In genomic region chr5:111480346-111480745, GRCh38 we compare ENCODE assay signal across 18 cellular contexts. TPM values are rescaled to one million over a fixed set of nuclear protein-coding genes. Genes with fewer than 3 reads are reported as not detected.
A peak's percentile ranks its signal among the peaks of the same experiment; 100 is the strongest.
DNase-seq lines count a peak whose midpoint lies in the region; ATAC-seq and TF ChIP-seq lines count a peak whose summit lies in the region.
"Had no signal": no experiment of that assay in that cellular context is flagged by ENCODE, and none has a peak within 500 bp of the region (broad histone marks: within the 10 kb centered on the region; RNA-seq: fewer than 3 reads in every experiment).

No MANE protein-coding gene starts in this region.

- intact Hi-C loops in CD8-positive, alpha-beta T cell (cut with DNase I, micrococcal nuclease), result no loop called here
- intact Hi-C loops in mammary epithelial cell (cut with micrococcal nuclease), result no loop called here

- peaks cover 86% of the 10 kb centered on the region for H3K36me3 Mint-ChIP-seq in CD8-positive, alpha-beta T cell
- H3K36me3 Mint-ChIP-seq in activated T-helper 17 cell treated with anti-CD3 and anti-CD28 coated beads, Interleukin-2, amount 50 U/mL, for 72 hours (ENCODE audit: low read depth), result peaks cover 74% of the 10 kb centered on the region

- peaks cover 2% of the 10 kb centered on the region for H3K4me1 Mint-ChIP-seq in CD8-positive, alpha-beta T cell (ENCODE audit: low read depth)
- no peaks in the 10 kb centered on the region for H3K4me1 Mint-ChIP-seq in activated T-helper 17 cell treated with anti-CD3 and anti-CD28 coated beads, Interleukin-2, amount 50 U/mL, for 72 hours
- H3K4me1 Mint-ChIP-seq: IgD-negative memory B cell had no signal

- in situ Hi-C loops in mammary epithelial cell (cut with MboI; ENCODE audit: low sequenced_read_pairs in 2 of 2), result loop anchor here in 1 of 2 donors (25.0 kb wide), 1 partner anchor 718 kb away; no protein-coding TSS in a partner anchor

- no peaks in the 10 kb centered on the region for H3K79me2 ChIP-seq in mammary epithelial cell (ENCODE audit: insufficient read depth, low read length)

- no peak for DNase-seq in CD8-positive, alpha-beta T cell
- peak; percentile 20 for DNase-seq in NCI-H69 (lab: John Stamatoyannopoulos, UW)
- peak; percentile 27 to 73 for DNase-seq in foreskin keratinocyte
- DNase-seq in NCI-H1436 (lab: John Stamatoyannopoulos, UW), result no peak
- DNase-seq in mammary epithelial cell, result no peak
- DNase-seq: ACHN; BE2C; CD4-positive, alpha-beta T cell; DMS79 treated with DMSO at 0.1 percent for 48 hours; GF-D8; GOT3; H7; HFFc6 had no signal

- CTCF ChIA-PET in CD8-positive, alpha-beta T cell (lab: Charles Lee), result interaction anchor here (3.1 kb wide), 1 partner anchor 324 kb away, joined by 15 read pairs; no protein-coding TSS in a partner anchor
- CTCF ChIA-PET in mammary epithelial cell (lab: Charles Lee; ENCODE audit: low non-redundant PET), result no interaction called here

- H3K4me1 ChIP-seq in CD8-positive, alpha-beta T cell (ENCODE audit: insufficient read depth, low read length), result no peaks in the 10 kb centered on the region
- H3K4me1 ChIP-seq in foreskin keratinocyte, result no peaks in the 10 kb centered on the region
- H3K4me1 ChIP-seq in mammary epithelial cell (ENCODE audit: insufficient read depth, low read length), result no peaks in the 10 kb centered on the region

- no peak overlapping the region for H3K9ac ChIP-seq in mammary epithelial cell (ENCODE audit: insufficient read depth, low read length)

- no peaks in the 10 kb centered on the region for H3K27me3 Mint-ChIP-seq in CD8-positive, alpha-beta T cell (ENCODE audit: low read depth)
- no peaks in the 10 kb centered on the region for H3K27me3 Mint-ChIP-seq in activated T-helper 17 cell treated with anti-CD3 and anti-CD28 coated beads, Interleukin-2, amount 50 U/mL, for 72 hours
- H3K27me3 Mint-ChIP-seq: CD4-positive, alpha-beta T cell; IgD-negative memory B cell had no signal

- no peak overlapping the region for H3K4me2 ChIP-seq in mammary epithelial cell (ENCODE audit: insufficient read depth, low read depth, low read length)

- no peak for ATAC-seq in CD8-positive, alpha-beta T cell
- no peak for ATAC-seq in activated T-helper 17 cell treated with anti-CD3 and anti-CD28 coated beads, Interleukin-2, amount 50 U/mL, for 72 hours (replicated peaks)
- ATAC-seq in foreskin keratinocyte (peak; percentile 70), HG03432 (IDR thresholded peaks at IDR 0.05; ENCODE audit: unreplicated experiment) (no peak)
- ATAC-seq: HCT116 had no signal

- no peak for TF ChIP-seq CTCF in CD8-positive, alpha-beta T cell (IDR thresholded peaks at IDR 0.05)
- TF ChIP-seq CTCF in foreskin keratinocyte (conservative IDR thresholded peaks at IDR 0.05) (no peak), mammary epithelial cell (conservative IDR thresholded peaks at IDR 0.05 in 1 of 2, IDR thresholded peaks at IDR 0.05 in 1 of 2; ENCODE audit: extremely low read depth in 1 of 2, insufficient read depth in 1 of 2, low read depth in 1 of 2, low read length in 2 of 2) (no peak)

- POLR2A ChIA-PET in CD8-positive, alpha-beta T cell (lab: Charles Lee), result no interaction called here

- H3K27ac ChIP-seq in CD8-positive, alpha-beta T cell (ENCODE audit: low read depth, low read length), result no peak overlapping the region
- H3K27ac ChIP-seq in foreskin keratinocyte (no peak overlapping the region), mammary epithelial cell (ENCODE audit: insufficient read depth, low read depth, low read length) (no peak overlapping the region)
- H3K27ac ChIP-seq: C4-2B had no signal

- dilution Hi-C loops in mammary epithelial cell (cut with HindIII; ENCODE audit: low sequenced_read_pairs), result no loop called here

- H2AFZ ChIP-seq in mammary epithelial cell (ENCODE audit: low read depth, low read length), result no peak overlapping the region

- H3K9me3 Mint-ChIP-seq in CD8-positive, alpha-beta T cell, result no peaks in the 10 kb centered on the region
- H3K9me3 Mint-ChIP-seq in activated T-helper 17 cell treated with anti-CD3 and anti-CD28 coated beads, Interleukin-2, amount 50 U/mL, for 72 hours, result no peaks in the 10 kb centered on the region
- H3K9me3 Mint-ChIP-seq: CD4-positive, alpha-beta T cell; HFFc6; IgD-negative memory B cell had no signal

- peaks cover 44% of the 10 kb centered on the region for H3K36me3 ChIP-seq in CD8-positive, alpha-beta T cell (ENCODE audit: insufficient read depth, low read length)
- no peaks in the 10 kb centered on the region for H3K36me3 ChIP-seq in mammary epithelial cell (ENCODE audit: insufficient read depth, low read length)

- H3K27me3 ChIP-seq in CD8-positive, alpha-beta T cell (ENCODE audit: insufficient read depth, low read length), result no peaks in the 10 kb centered on the region
- H3K27me3 ChIP-seq in foreskin keratinocyte (no peaks in the 10 kb centered on the region), mammary epithelial cell (ENCODE audit: insufficient read depth, low read length) (no peaks in the 10 kb centered on the region)
- H3K27me3 ChIP-seq: BE2C had no signal

- no peaks in the 10 kb centered on the region for H4K20me1 ChIP-seq in mammary epithelial cell (ENCODE audit: insufficient read depth, low read length)

- WGBS in mammary epithelial cell (ENCODE audit: low coverage, missing lambda C conversion rate), result 69% methylated on average over 4 of the region's 4 CpGs

- no TSS peak for BruUV-seq in mammary epithelial cell (replicated peaks; lab: Mats Ljungman, UMichigan)

- no peak overlapping the region for H3K4me3 ChIP-seq in CD8-positive, alpha-beta T cell (ENCODE audit: low read depth, low read length)
- no peak overlapping the region for H3K4me3 ChIP-seq in mammary epithelial cell (replicated peaks in 1 of 3; ENCODE audit: insufficient read depth in 1 of 3, low read depth in 2 of 3, low read length in 3 of 3)

- no peak overlapping the region for H3K4me3 Mint-ChIP-seq in CD8-positive, alpha-beta T cell
- H3K4me3 Mint-ChIP-seq in activated T-helper 17 cell treated with anti-CD3 and anti-CD28 coated beads, Interleukin-2, amount 50 U/mL, for 72 hours, result no peak overlapping the region
- H3K4me3 Mint-ChIP-seq: CD4-positive, alpha-beta T cell; HFFc6; IgD-negative memory B cell had no signal

- peak overlapping the region; percentile 46 for H3K27ac Mint-ChIP-seq in CD8-positive, alpha-beta T cell
- peak overlapping the region; percentile 73 for H3K27ac Mint-ChIP-seq in activated T-helper 17 cell treated with anti-CD3 and anti-CD28 coated beads, Interleukin-2, amount 50 U/mL, for 72 hours
- H3K27ac Mint-ChIP-seq: CD4-positive, alpha-beta T cell; HFFc6; IgD-negative memory B cell had no signal

- H3K9me3 ChIP-seq in CD8-positive, alpha-beta T cell (ENCODE audit: low read length), result no peaks in the 10 kb centered on the region
- no peaks in the 10 kb centered on the region for H3K9me3 ChIP-seq in mammary epithelial cell (replicated peaks; ENCODE audit: insufficient read depth, low read length)
- H3K9me3 ChIP-seq: BE2C had no signal

RNA-seq across cellular contexts. Expression of gene STARD4, which starts 32.0 kb away (rescaled TPM):
- 10 to 100 TPM; 31.7 to 32.4 TPM for total RNA-seq in CD8-positive, alpha-beta T cell
- 100 to 1,000 TPM in 1 of 2 donors, 10 to 100 TPM in 1; 48.7 to 102 TPM for total RNA-seq in activated T-helper 17 cell treated with anti-CD3 and anti-CD28 coated beads, Interleukin-2, amount 50 U/mL, for 72 hours
- total RNA-seq in foreskin keratinocyte (84.2 and 88.1 TPM in 2 replicates), mammary epithelial cell (10 to 100 TPM; 52.8 to 95.9 TPM)
- polyA plus RNA-seq in foreskin keratinocyte (20.9 and 24.5 TPM in 2 replicates), mammary epithelial cell (32.8 TPM)
- 90.4 TPM for polyA minus RNA-seq in mammary epithelial cell

Comparison
In these comparisons a context has a peak if more than half of its experiments do, and no peak if none do; other contexts are left out.
1. DNase-seq: peak in NCI-H69 (single experiment) and foreskin keratinocyte (2 of 2); none in CD8-positive, alpha-beta T cell (0 of 7), NCI-H1436 (single experiment) and mammary epithelial cell (single experiment).